ENCODE assay signal across 27 cellular contexts in genomic region chr18:76765649-76766048, GRCh38. TPM values are rescaled to one million over a fixed set of nuclear protein-coding genes. Genes with fewer than 3 reads are reported as not detected.
DNase-seq lines count a peak whose midpoint lies in the region; FAIRE-seq and TF ChIP-seq lines count a peak whose summit lies in the region.
"Had no signal": no experiment of that assay in that cellular context is flagged by ENCODE, and none has a peak within 500 bp of the region (broad histone marks: within the 10 kb centered on the region; RNA-seq: fewer than 3 reads in every experiment).

No MANE protein-coding gene starts in this region.

- FAIRE-seq in keratinocyte (lab: Jason Lieb, UNC): peak; percentile 77
- FAIRE-seq: GM12878 had no signal

- no peaks in the 10 kb centered on the region for H3K36me3 ChIP-seq in GM23248 (ENCODE audit: low read depth)
- H3K36me3 ChIP-seq in keratinocyte (ENCODE audit: control insufficient read depth in 2 of 2, extremely low read depth in 1 of 2, insufficient read depth in 2 of 2, low read length in 2 of 2): no peaks in the 10 kb centered on the region
- H3K36me3 ChIP-seq: brain microvascular endothelial cell, neural progenitor cell, SJSA1, suprapubic skin had no signal

- dilution Hi-C loops in keratinocyte (cut with MboI; ENCODE audit: extremely low pct_ligation_motif_present, low sequenced_read_pairs): no loop called here

- H3K4me1 Mint-ChIP-seq in HFFc6 (ENCODE audit: low read depth): no peaks in the 10 kb centered on the region
- H3K4me1 Mint-ChIP-seq: GM23338; stimulated activated memory B cell treated with anti-CD40 and anti-IgM and Interleukin-4, amounts not matched to agents 10 μg/mL and 1 μg/mL and 100 μg/mL, for 72 hours had no signal

- in situ Hi-C loops in GM23248 (cut with MboI): no loop called here
- in situ Hi-C loops in astrocyte of the cerebellum (cut with HindIII; ENCODE audit: low sequenced_read_pairs): no loop called here

- no peaks in the 10 kb centered on the region for H3K9me1 ChIP-seq in keratinocyte (ENCODE audit: control insufficient read depth, extremely low read depth, insufficient read depth, low read length)

- H3K9me3 ChIP-seq in GM23248 (ENCODE audit: low read depth): no peaks in the 10 kb centered on the region
- H3K9me3 ChIP-seq in keratinocyte (ENCODE audit: control insufficient read depth, low read depth, low read length): no peaks in the 10 kb centered on the region
- H3K9me3 ChIP-seq: SJSA1, suprapubic skin had no signal

- H3K36me3 Mint-ChIP-seq in HFFc6 (ENCODE audit: low read depth): peaks cover 10% of the 10 kb centered on the region
- H3K36me3 Mint-ChIP-seq: neural progenitor cell; stimulated activated memory B cell treated with anti-CD40 and anti-IgM and Interleukin-4, amounts not matched to agents 10 μg/mL and 1 μg/mL and 100 μg/mL, for 72 hours had no signal

- H3K27ac Mint-ChIP-seq in HFFc6: no peak overlapping the region
- H3K27ac Mint-ChIP-seq: activated CD8-positive, alpha-beta memory T cell treated with anti-CD3 and anti-CD28 coated beads, Interleukin-2, amount 10 ng/mL, durations not matched to agents 7 days and 5 days; GM23338; neural progenitor cell; progenitor cell of endocrine pancreas; stimulated activated memory B cell treated with anti-CD40 and anti-IgM and Interleukin-4, amounts not matched to agents 10 μg/mL and 1 μg/mL and 100 μg/mL, for 72 hours had no signal

- no peak overlapping the region for H3K27ac ChIP-seq in GM23248
- no peak overlapping the region for H3K27ac ChIP-seq in keratinocyte (ENCODE audit: control insufficient read depth, insufficient read depth, low read length)
- H3K27ac ChIP-seq: brain microvascular endothelial cell, neural progenitor cell, PC-9, SJSA1, suprapubic skin had no signal

- WGBS in GM23248 (ENCODE audit: low coverage in 1 of 2, low lambda C conversion rate in 2 of 2, missing lambda C conversion rate in 2 of 2), 2 experiments: 4 to 9% methylated on average over 5 of the region's 5 CpGs

- TF ChIP-seq CTCF in astrocyte of the cerebellum (IDR thresholded peaks at IDR 0.05; ENCODE audit: low read depth, low read length, missing control alignments) (no peak), keratinocyte (optimal IDR thresholded peaks at IDR 0.05 in 1 of 3, IDR thresholded peaks at IDR 0.05 in 1 of 3, conservative IDR thresholded peaks at IDR 0.05 in 1 of 3; ENCODE audit: extremely low read depth in 1 of 3, insufficient read depth in 2 of 3, low read length in 3 of 3) (no peak), HFFc6 (IDR thresholded peaks at IDR 0.05) (no peak)

- peaks cover 18% of the 10 kb centered on the region for H3K27me3 Mint-ChIP-seq in HFFc6 (ENCODE audit: insufficient read depth)
- H3K27me3 Mint-ChIP-seq: progenitor cell of endocrine pancreas had no signal

- H3K4me1 ChIP-seq in GM23248 (ENCODE audit: insufficient read depth) (no peaks in the 10 kb centered on the region), keratinocyte (ENCODE audit: control insufficient read depth, extremely low read depth, insufficient read depth, low read length) (peaks cover 4% of the 10 kb centered on the region)
- H3K4me1 ChIP-seq: SJSA1, suprapubic skin had no signal

- H2AFZ ChIP-seq in GM23248 (no peak overlapping the region), keratinocyte (ENCODE audit: control insufficient read depth, low read length) (peak overlapping the region; percentile 28)
- H2AFZ ChIP-seq: GM23338, neural progenitor cell, PC-9 had no signal

- H4K20me1 ChIP-seq in GM23248 (ENCODE audit: insufficient read depth) (no peaks in the 10 kb centered on the region), keratinocyte (ENCODE audit: control insufficient read depth, extremely low read depth, insufficient read depth, low read length) (no peaks in the 10 kb centered on the region)

- H3K4me2 ChIP-seq in GM23248 (ENCODE audit: unreplicated experiment): peak overlapping the region; percentile 18
- H3K4me2 ChIP-seq in keratinocyte (ENCODE audit: control insufficient read depth, extremely low read depth, insufficient read depth, low read depth, low read length): peak overlapping the region; percentile 17
- H3K4me2 ChIP-seq: GM23338, neural progenitor cell, PC-9 had no signal

- no peaks in the 10 kb centered on the region for H3F3A ChIP-seq in GM23248 (ENCODE audit: insufficient read depth)

- no peak overlapping the region for H3K4me3 ChIP-seq in GM23248
- no peak overlapping the region for H3K4me3 ChIP-seq in astrocyte of the cerebellum (ENCODE audit: low read depth, low read length)
- no peak overlapping the region for H3K4me3 ChIP-seq in keratinocyte (ENCODE audit: control insufficient read depth in 2 of 3, extremely low read depth in 1 of 3, insufficient read depth in 2 of 3, low read depth in 1 of 3, low read length in 3 of 3)
- H3K4me3 ChIP-seq: GM12878, GM23338, neural progenitor cell, PC-9, SJSA1, suprapubic skin had no signal

- H3K79me2 ChIP-seq in GM23248 (ENCODE audit: insufficient read depth): no peaks in the 10 kb centered on the region
- no peaks in the 10 kb centered on the region for H3K79me2 ChIP-seq in keratinocyte (ENCODE audit: control insufficient read depth, insufficient read depth, low read length)

- no peaks in the 10 kb centered on the region for H3K9me2 ChIP-seq in GM23248 (ENCODE audit: insufficient read depth)

- H3K4me3 Mint-ChIP-seq in HFFc6: no peak overlapping the region
- H3K4me3 Mint-ChIP-seq: activated CD8-positive, alpha-beta memory T cell treated with anti-CD3 and anti-CD28 coated beads, Interleukin-2, amount 10 ng/mL, durations not matched to agents 7 days and 5 days; GM23338; neural progenitor cell; stimulated activated memory B cell treated with anti-CD40 and anti-IgM and Interleukin-4, amounts not matched to agents 10 μg/mL and 1 μg/mL and 100 μg/mL, for 72 hours had no signal

- DNase-seq in GM23248 (peak; percentile 55), NCI-H1092 treated with DMSO at 0.1 percent for 48 hours (lab: John Stamatoyannopoulos, UW) (peak; percentile 62), astrocyte of the cerebellum (ENCODE audit: low read depth) (peak; percentile 12), keratinocyte (ENCODE audit: low read depth, low spot score) (no peak), HFFc6 (no peak), Ammon's horn (ENCODE audit: low spot score) (no peak), iPS-NIHi7 (ENCODE audit: extremely low spot score) (no peak), iPS-NIHi11 (ENCODE audit: low spot score) (no peak)
- DNase-seq: activated CD4-positive, CD25-positive, alpha-beta regulatory T cell; activated CD8-positive, alpha-beta memory T cell treated with anti-CD3 and anti-CD28 coated beads, Interleukin-2, amount 10 ng/mL, durations not matched to agents 7 days and 5 days; activated naive CD4-positive, alpha-beta T cell treated with Interleukin-2 at 50 U/mL for 16 hours; brain microvascular endothelial cell; C1 segment of cervical spinal cord; EL; IMR-90; left cardiac atrium; NCI-H2081 treated with DMSO at 0.1 percent for 48 hours; NCI-H510A; PC-9; stimulated activated CD4-positive, alpha-beta T cell treated with anti-CD3 and anti-CD28 coated beads, Interleukin-4, amount 100 ng/mL, for 4 hours had no signal

- no peaks in the 10 kb centered on the region for H3K27me3 ChIP-seq in GM23248 (replicated peaks; ENCODE audit: insufficient read depth)
- H3K27me3 ChIP-seq in keratinocyte (ENCODE audit: control insufficient read depth, extremely low read depth, insufficient read depth, low read length): peaks cover 2% of the 10 kb centered on the region
- H3K27me3 ChIP-seq: brain microvascular endothelial cell, neural progenitor cell, SJSA1 had no signal

- peaks cover 14% of the 10 kb centered on the region for H3K9me3 Mint-ChIP-seq in HFFc6

- no peak overlapping the region for H3K9ac ChIP-seq in GM23248
- no peak overlapping the region for H3K9ac ChIP-seq in keratinocyte (ENCODE audit: control insufficient read depth, extremely low read depth, insufficient read depth, low read length)
- H3K9ac ChIP-seq: neural progenitor cell had no signal

RNA-seq across cellular contexts. Expression of gene ZNF236, which starts 56.7 kb away (rescaled TPM):
- 5.1 and 12.4 TPM in 2 replicates for total RNA-seq in GM23248 (2014; rRNA removed; shearing (Covaris generic))
- polyA plus RNA-seq in GM23248 (2016; fragmentation: Nextera tagmentation; extraction: Ambion mirVana) (2.4 and 4.6 TPM in 2 replicates), keratinocyte (3.6 to 4.6 TPM (median 4.5 TPM) in 3 replicates)
- polyA plus RNA-seq in keratinocyte (2011; ENCODE audit: low read depth): 6.1 TPM
- polyA plus RNA-seq in keratinocyte (2011; cell fraction: cytosol; rRNA removed): 2.1 and 2.3 TPM in 2 replicates
- 10.7 and 14.4 TPM in 2 replicates for polyA plus RNA-seq in keratinocyte (2011; cell fraction: nucleus; rRNA removed)
- polyA plus RNA-seq in keratinocyte (2012; ENCODE audit: low replicate concordance): 2.1 and 3.4 TPM in 2 replicates
- 15.4 to 30.8 TPM (median 25.0 TPM) in 3 replicates for polyA minus RNA-seq in keratinocyte
- polyA minus RNA-seq in keratinocyte (2011; cell fraction: cytosol; rRNA and poly(A)+ RNA removed): 12.9 TPM
- polyA minus RNA-seq in keratinocyte (2011; cell fraction: nucleus; rRNA and poly(A)+ RNA removed): 43.8 and 47.6 TPM in 2 replicates
- 10 to 100 TPM in 1 of 6 experiments, 1 to 10 TPM in 5; 6.3 to 10.4 (median 8.1) TPM for total RNA-seq in HFFc6 (2021; fragmentation: NEBNext Ultra II Directional; extraction: Animal tissue kit (Norgen Biotek cat#: 25700))

Comparison
In these comparisons a context has a peak if more than half of its experiments do, and no peak if none do; other contexts are left out.
1. DNase-seq: peak in GM23248 (single experiment), NCI-H1092 treated with DMSO at 0.1 percent for 48 hours (single experiment) and astrocyte of the cerebellum (single experiment); none in keratinocyte (single experiment), HFFc6 (single experiment), Ammon's horn (single experiment), iPS-NIHi7 (single experiment) and iPS-NIHi11 (single experiment).